In genomic region chr7:38824948-38825347, GRCh38 we compare ENCODE assay signal across 27 cellular contexts.
"Had no signal": no experiment of that assay in that cellular context is flagged by ENCODE, and none has a peak within 500 bp of the region (broad histone marks: within the 10 kb centered on the region; RNA-seq: fewer than 3 reads in every experiment).

No MANE protein-coding gene starts in this region.

- DNase-seq: stimulated activated CD4-positive, alpha-beta T cell treated with anti-CD3 and anti-CD28 coated beads, Interleukin-2, amount 100 ng/mL, for 24 hours; stimulated activated CD4-positive, alpha-beta T cell treated with anti-CD3 and anti-CD28 coated beads, Interleukin-2, amount 100 ng/mL, for 48 hours; stimulated activated CD4-positive, alpha-beta T cell treated with anti-CD3 and anti-CD28 coated beads, Interleukin-4, amount 100 ng/mL, for 1 hour; stimulated activated CD4-positive, alpha-beta T cell treated with anti-CD3 and anti-CD28 coated beads, Interleukin-4, amount 100 ng/mL, for 24 hours; stimulated activated CD4-positive, alpha-beta T cell treated with anti-CD3 and anti-CD28 coated beads, Interleukin-4, amount 100 ng/mL, for 4 hours; stimulated activated naive B cell treated with anti-CD40 and anti-IgM and Interleukin-4, amounts not matched to agents 10 μg/mL and 1 μg/mL and 100 μg/mL, for 72 hours; stimulated activated naive CD4-positive, alpha-beta T cell; stimulated activated naive CD4-positive, alpha-beta T cell treated with Interleukin-2 at 50 U/mL for 16 hours; stimulated activated naive CD8-positive, alpha-beta T cell treated with anti-CD3 and anti-CD28 coated beads, Interleukin-15, amount 100 ng/mL, for 72 hours; stimulated activated naive CD8-positive, alpha-beta T cell treated with anti-CD3 and anti-CD28 coated beads, Interleukin-15, Interleukin-2, amounts not matched to agents 100 U/mL and 50 U/mL, for 24 hours; stomach; substantia nigra; testis; thyroid gland; tibial artery; transverse colon; upper lobe of left lung; upper lobe of right lung; uterus had no signal

- H3K27ac ChIP-seq: thyroid gland, transverse colon, upper lobe of left lung, upper lobe of right lung, vagina had no signal

- H3K9me3 Mint-ChIP-seq: stimulated activated effector memory CD8-positive, alpha-beta T cell treated with anti-CD3 and anti-CD28 coated beads, Interleukin-12 subunit alpha, Interleukin-12 subunit beta, amount 100 ng/mL, for 72 hours; stimulated activated memory B cell treated with anti-CD40 and anti-IgM and Interleukin-4, amounts not matched to agents 10 μg/mL and 1 μg/mL and 100 μg/mL, for 72 hours; stimulated activated naive CD8-positive, alpha-beta T cell treated with anti-CD3 and anti-CD28 coated beads, Interleukin-15, amount 100 ng/mL, for 72 hours; stimulated activated naive CD8-positive, alpha-beta T cell treated with anti-CD3 and anti-CD28 coated beads, Interleukin-15, Interleukin-2, amounts not matched to agents 100 ng/mL and 50 ng/mL, for 24 hours; type B pancreatic cell had no signal

- H3K27me3 Mint-ChIP-seq: stimulated activated memory B cell treated with anti-CD40 and anti-IgM and Interleukin-4, amounts not matched to agents 10 μg/mL and 1 μg/mL and 100 μg/mL, for 72 hours; stimulated activated naive B cell treated with anti-CD40 and anti-IgM and Interleukin-4, amounts not matched to agents 10 μg/mL and 1 μg/mL and 100 μg/mL, for 72 hours; stimulated activated naive CD8-positive, alpha-beta T cell treated with anti-CD3 and anti-CD28 coated beads, Interleukin-15, amount 100 ng/mL, for 72 hours; stimulated activated naive CD8-positive, alpha-beta T cell treated with anti-CD3 and anti-CD28 coated beads, Interleukin-15, Interleukin-2, amounts not matched to agents 100 ng/mL and 50 ng/mL, for 24 hours; type B pancreatic cell had no signal

- H3K36me3 Mint-ChIP-seq: stimulated activated effector memory CD8-positive, alpha-beta T cell treated with anti-CD3 and anti-CD28 coated beads, Interleukin-12 subunit alpha, Interleukin-12 subunit beta, amount 100 ng/mL, for 72 hours had no signal

- H3K36me3 ChIP-seq: thoracic aorta, thyroid gland, transverse colon, upper lobe of left lung, uterus, vagina had no signal

- H3K4me3 ChIP-seq: stomach, suprapubic skin, testis, thyroid gland, tibial nerve, transverse colon, upper lobe of left lung, upper lobe of right lung, uterus, vagina had no signal

- H3K4me1 Mint-ChIP-seq: stimulated activated effector memory CD8-positive, alpha-beta T cell treated with anti-CD3 and anti-CD28 coated beads, Interleukin-12 subunit alpha, Interleukin-12 subunit beta, amount 100 ng/mL, for 72 hours; stimulated activated naive CD8-positive, alpha-beta T cell treated with anti-CD3 and anti-CD28 coated beads, Interleukin-15, amount 100 ng/mL, for 72 hours had no signal

- H3K27ac Mint-ChIP-seq: stimulated activated effector memory CD8-positive, alpha-beta T cell treated with anti-CD3 and anti-CD28 coated beads, Interleukin-12 subunit alpha, Interleukin-12 subunit beta, amount 100 ng/mL, for 72 hours; stimulated activated naive CD8-positive, alpha-beta T cell treated with anti-CD3 and anti-CD28 coated beads, Interleukin-15, amount 100 ng/mL, for 72 hours; stimulated activated naive CD8-positive, alpha-beta T cell treated with anti-CD3 and anti-CD28 coated beads, Interleukin-15, Interleukin-2, amounts not matched to agents 100 ng/mL and 50 ng/mL, for 24 hours; type B pancreatic cell had no signal

- H3K9me3 ChIP-seq: suprapubic skin, testis, thoracic aorta, thyroid gland, upper lobe of right lung had no signal

- ATAC-seq: stimulated activated effector memory CD8-positive, alpha-beta T cell treated with anti-CD3 and anti-CD28 coated beads, Interleukin-12 subunit alpha, Interleukin-12 subunit beta, amount 100 ng/mL, for 72 hours; stimulated activated memory B cell treated with anti-CD40 and anti-IgM and Interleukin-4, amounts not matched to agents 10 μg/mL and 1 μg/mL and 100 μg/mL, for 72 hours; stimulated activated naive CD8-positive, alpha-beta T cell treated with anti-CD3 and anti-CD28 coated beads, Interleukin-15, amount 100 ng/mL, for 72 hours; stimulated activated naive CD8-positive, alpha-beta T cell treated with anti-CD3 and anti-CD28 coated beads, Interleukin-15, Interleukin-2, amounts not matched to agents 100 U/mL and 50 U/mL, for 24 hours; upper lobe of right lung had no signal

- H3K27me3 ChIP-seq: stomach, suprapubic skin, testis, thyroid gland, tibial artery, tibial nerve, transverse colon, upper lobe of left lung, upper lobe of right lung, uterus, vagina had no signal

- H3K4me3 Mint-ChIP-seq: stimulated activated effector memory CD8-positive, alpha-beta T cell treated with anti-CD3 and anti-CD28 coated beads, Interleukin-12 subunit alpha, Interleukin-12 subunit beta, amount 100 ng/mL, for 72 hours; stimulated activated memory B cell treated with anti-CD40 and anti-IgM and Interleukin-4, amounts not matched to agents 10 μg/mL and 1 μg/mL and 100 μg/mL, for 72 hours; stimulated activated naive B cell treated with anti-CD40 and anti-IgM and Interleukin-4, amounts not matched to agents 10 μg/mL and 1 μg/mL and 100 μg/mL, for 72 hours; stimulated activated naive CD8-positive, alpha-beta T cell treated with anti-CD3 and anti-CD28 coated beads, Interleukin-15, amount 100 ng/mL, for 72 hours; stimulated activated naive CD8-positive, alpha-beta T cell treated with anti-CD3 and anti-CD28 coated beads, Interleukin-15, Interleukin-2, amounts not matched to agents 100 ng/mL and 50 ng/mL, for 24 hours; type B pancreatic cell had no signal

- H3K4me1 ChIP-seq: thyroid gland, uterus had no signal
